In genomic region chr20:63787749-63788148, GRCh38 we compare ENCODE assay signal across 1 cellular context.
TF ChIP-seq lines count a peak whose summit lies in the region.

No MANE protein-coding gene starts in this region.

TF ChIP-seq in WTC11, 78 proteins besides CTCF, POLR2A, EP300 and RAD21 (continued from another document):
- TF ChIP-seq ZNF138 (CRISPR knock-in tag; conservative IDR thresholded peaks at IDR 0.05): no peak
- no peak for TF ChIP-seq NFYB (CRISPR knock-in tag; conservative IDR thresholded peaks at IDR 0.05; ENCODE audit: low read depth)
- TF ChIP-seq FOXP4 (CRISPR knock-in tag; IDR thresholded peaks at IDR 0.05): no peak
- no peak for TF ChIP-seq ZSCAN18 (CRISPR knock-in tag; IDR thresholded peaks at IDR 0.05)
- no peak for TF ChIP-seq NFE2L1 (CRISPR knock-in tag; IDR thresholded peaks at IDR 0.05)
